In genomic region chr20:37580069-37580468, GRCh38 we compare ENCODE assay signal across 32 cellular contexts. TPM values are rescaled to one million over a fixed set of nuclear protein-coding genes. Genes with fewer than 3 reads are reported as not detected.
"Had no signal": no experiment of that assay in that cellular context is flagged by ENCODE, and none has a peak within 500 bp of the region (broad histone marks: within the 10 kb centered on the region; RNA-seq: fewer than 3 reads in every experiment).

No MANE protein-coding gene starts in this region.

- H3K27me3 ChIP-seq: testis, uterus had no signal

- H3K4me3 ChIP-seq: pancreas, psoas muscle, skin epidermis, smooth muscle cell, spleen, suprapubic skin, testis, tibial artery, transverse colon, upper lobe of right lung, uterus had no signal

- H3K36me3 Mint-ChIP-seq: naive B cell; natural killer cell treated with Interleukin-12 subunit alpha and Interleukin-12 subunit beta and Interleukin-15 and Interleukin-18, amount 100 ng/mL, for 72 hours; stimulated activated memory B cell treated with anti-CD40 and anti-IgM and Interleukin-4, amounts not matched to agents 10 μg/mL and 1 μg/mL and 100 μg/mL, for 72 hours; type B pancreatic cell had no signal

- ATAC-seq: naive thymus-derived CD8-positive, alpha-beta T cell; natural killer cell treated with Interleukin-12 subunit alpha and Interleukin-12 subunit beta and Interleukin-15 and Interleukin-18, amount 100 ng/mL, for 72 hours; pancreas; psoas muscle; right cardiac atrium; sciatic nerve; stimulated activated memory B cell treated with anti-CD40 and anti-IgM and Interleukin-4, amounts not matched to agents 10 μg/mL and 1 μg/mL and 100 μg/mL, for 72 hours; stimulated activated naive CD8-positive, alpha-beta T cell treated with anti-CD3 and anti-CD28 coated beads, Interleukin-15, amount 100 ng/mL, for 72 hours; stimulated activated naive CD8-positive, alpha-beta T cell treated with anti-CD3 and anti-CD28 coated beads, Interleukin-15, Interleukin-2, amounts not matched to agents 100 U/mL and 50 U/mL, for 24 hours; upper lobe of right lung had no signal

- H3K4me2 ChIP-seq: smooth muscle cell had no signal

- DNase-seq: naive B cell; naive thymus-derived CD8-positive, alpha-beta T cell; nephron progenitor cell; nucleus accumbens; pancreas; psoas muscle; right cardiac atrium; spleen; stimulated activated CD4-positive, alpha-beta T cell treated with anti-CD3 and anti-CD28 coated beads, Interleukin-12 subunit alpha, Interleukin-12 subunit beta, amount 100 ng/mL, for 4 hours; stimulated activated CD4-positive, alpha-beta T cell treated with anti-CD3 and anti-CD28 coated beads, Interleukin-1b, Interleukin-23, amount 100 ng/mL, for 48 hours; stimulated activated CD4-positive, alpha-beta T cell treated with anti-CD3 and anti-CD28 coated beads, Interleukin-4, amount 100 ng/mL, for 1 hour; stimulated activated CD4-positive, alpha-beta T cell treated with anti-CD3 and anti-CD28 coated beads, Interleukin-4, amount 100 ng/mL, for 4 hours; stimulated activated CD8-positive, alpha-beta memory T cell treated with anti-CD3 and anti-CD28 coated beads, Interleukin-4, amount 100 ng/mL, for 48 hours; stimulated activated naive CD4-positive, alpha-beta T cell; stimulated activated naive CD8-positive, alpha-beta T cell treated with anti-CD3 and anti-CD28 coated beads, Interleukin-15, amount 100 ng/mL, for 72 hours; stimulated activated naive CD8-positive, alpha-beta T cell treated with anti-CD3 and anti-CD28 coated beads, Interleukin-15, Interleukin-2, amounts not matched to agents 100 U/mL and 50 U/mL, for 24 hours; substantia nigra; testis; tibial artery; transverse colon; upper lobe of right lung; uterus had no signal

- H3K27ac ChIP-seq: neutrophil, pancreas, psoas muscle, skin epidermis, spleen, suprapubic skin, testis, tibial artery, transverse colon, upper lobe of right lung, uterus had no signal

- FAIRE-seq: pancreas had no signal

- H3K4me1 Mint-ChIP-seq: neural crest cell; stimulated activated naive CD8-positive, alpha-beta T cell treated with anti-CD3 and anti-CD28 coated beads, Interleukin-15, amount 100 ng/mL, for 72 hours had no signal

- H3K27ac Mint-ChIP-seq: naive thymus-derived CD8-positive, alpha-beta T cell; natural killer cell treated with Interleukin-12 subunit alpha and Interleukin-12 subunit beta and Interleukin-15 and Interleukin-18, amount 100 ng/mL, for 72 hours; nephron progenitor cell; progenitor cell of endocrine pancreas; stimulated activated memory B cell treated with anti-CD40 and anti-IgM and Interleukin-4, amounts not matched to agents 10 μg/mL and 1 μg/mL and 100 μg/mL, for 72 hours; stimulated activated naive CD8-positive, alpha-beta T cell treated with anti-CD3 and anti-CD28 coated beads, Interleukin-15, amount 100 ng/mL, for 72 hours; type B pancreatic cell had no signal

- H3K4me1 ChIP-seq: pancreas, psoas muscle, suprapubic skin, testis, tibial artery, transverse colon, upper lobe of right lung, uterus had no signal

- H3K36me3 ChIP-seq: neutrophil, pancreas, spleen, suprapubic skin, tibial artery, transverse colon, upper lobe of right lung, uterus had no signal

- H3K4me3 Mint-ChIP-seq: naive B cell; naive thymus-derived CD8-positive, alpha-beta T cell; natural killer cell treated with Interleukin-12 subunit alpha and Interleukin-12 subunit beta and Interleukin-15 and Interleukin-18, amount 100 ng/mL, for 72 hours; nephron progenitor cell; neural crest cell; stimulated activated memory B cell treated with anti-CD40 and anti-IgM and Interleukin-4, amounts not matched to agents 10 μg/mL and 1 μg/mL and 100 μg/mL, for 72 hours; stimulated activated naive CD8-positive, alpha-beta T cell treated with anti-CD3 and anti-CD28 coated beads, Interleukin-15, amount 100 ng/mL, for 72 hours; type B pancreatic cell had no signal

- H3K9me3 ChIP-seq: neutrophil, pancreas, psoas muscle, spleen, suprapubic skin, testis, tibial artery, transverse colon, upper lobe of right lung, uterus had no signal

- H3K9me3 Mint-ChIP-seq: natural killer cell treated with Interleukin-12 subunit alpha and Interleukin-12 subunit beta and Interleukin-15 and Interleukin-18, amount 100 ng/mL, for 72 hours; nephron progenitor cell; neural crest cell; stimulated activated memory B cell treated with anti-CD40 and anti-IgM and Interleukin-4, amounts not matched to agents 10 μg/mL and 1 μg/mL and 100 μg/mL, for 72 hours; stimulated activated naive CD8-positive, alpha-beta T cell treated with anti-CD3 and anti-CD28 coated beads, Interleukin-15, amount 100 ng/mL, for 72 hours; type B pancreatic cell had no signal

RNA-seq across cellular contexts. Expression of gene NNAT, which starts 59.0 kb away (rescaled TPM):
- total RNA-seq: naive thymus-derived CD8-positive, alpha-beta T cell; smooth muscle cell had no signal
